ENCODE assay signal across 26 cellular contexts in genomic region chr7:26444554-26444953, GRCh38.
"Had no signal": no experiment of that assay in that cellular context is flagged by ENCODE, and none has a peak within 500 bp of the region (broad histone marks: within the 10 kb centered on the region; RNA-seq: fewer than 3 reads in every experiment).

No MANE protein-coding gene starts in this region.

- H3K4me1 Mint-ChIP-seq: naive thymus-derived CD8-positive, alpha-beta T cell; stimulated activated effector memory CD8-positive, alpha-beta T cell treated with anti-CD3 and anti-CD28 coated beads, Interleukin-12 subunit alpha, Interleukin-12 subunit beta, amount 100 ng/mL, for 72 hours had no signal

- H3K9me3 Mint-ChIP-seq: naive thymus-derived CD8-positive, alpha-beta T cell; nephron; neural crest cell; stimulated activated effector memory CD8-positive, alpha-beta T cell treated with anti-CD3 and anti-CD28 coated beads, Interleukin-12 subunit alpha, Interleukin-12 subunit beta, amount 100 ng/mL, for 72 hours; stimulated activated naive CD8-positive, alpha-beta T cell treated with anti-CD3 and anti-CD28 coated beads, Interleukin-15, Interleukin-2, amounts not matched to agents 100 ng/mL and 50 ng/mL, for 24 hours had no signal

- H3K9me3 ChIP-seq: left ventricle myocardium inferior, pancreas, prostate gland, testis, thyroid gland, transverse colon, upper lobe of right lung had no signal

- H3K36me3 ChIP-seq: left ventricle myocardium inferior, pancreas, prostate gland, thyroid gland, transverse colon, upper lobe of right lung had no signal

- H3K4me3 ChIP-seq: hepatocyte, left ventricle myocardium inferior, lung, pancreas, prostate gland, skin epidermis, testis, thyroid gland, transverse colon, upper lobe of right lung had no signal

- H3K36me3 Mint-ChIP-seq: naive thymus-derived CD8-positive, alpha-beta T cell; stimulated activated effector memory CD8-positive, alpha-beta T cell treated with anti-CD3 and anti-CD28 coated beads, Interleukin-12 subunit alpha, Interleukin-12 subunit beta, amount 100 ng/mL, for 72 hours had no signal

- H3K27ac Mint-ChIP-seq: stimulated activated effector memory CD8-positive, alpha-beta T cell treated with anti-CD3 and anti-CD28 coated beads, Interleukin-12 subunit alpha, Interleukin-12 subunit beta, amount 100 ng/mL, for 72 hours; stimulated activated naive CD8-positive, alpha-beta T cell treated with anti-CD3 and anti-CD28 coated beads, Interleukin-15, Interleukin-2, amounts not matched to agents 100 ng/mL and 50 ng/mL, for 24 hours had no signal

- H3K27me3 ChIP-seq: hepatocyte, pancreas, testis, thyroid gland, transverse colon, upper lobe of right lung had no signal

- H3K79me2 ChIP-seq: hepatocyte had no signal

- DNase-seq: islet precursor cell; left ventricle myocardium inferior; naive thymus-derived CD8-positive, alpha-beta T cell; nucleus accumbens; pancreas; posterior cingulate gyrus; retina; right cardiac atrium; stimulated activated CD4-positive, alpha-beta T cell treated with anti-CD3 and anti-CD28 coated beads, Interleukin-12 subunit alpha, Interleukin-12 subunit beta, amount 100 ng/mL, for 4 hours; stimulated activated CD4-positive, alpha-beta T cell treated with anti-CD3 and anti-CD28 coated beads, Interleukin-15, amount 100 ng/mL, for 24 hours; stimulated activated CD4-positive, alpha-beta T cell treated with anti-CD3 and anti-CD28 coated beads, Interleukin-2, amount 100 ng/mL, for 24 hours; stimulated activated CD4-positive, alpha-beta T cell treated with anti-CD3 and anti-CD28 coated beads, Interleukin-4, amount 100 ng/mL, for 1 hour; stimulated activated naive CD4-positive, alpha-beta T cell; substantia nigra; testis; thyroid gland; transverse colon; upper lobe of right lung had no signal

- H2AFZ ChIP-seq: hepatocyte had no signal

- H3K4me2 ChIP-seq: hepatocyte had no signal

- H3K4me3 Mint-ChIP-seq: naive thymus-derived CD8-positive, alpha-beta T cell; nephron; neural crest cell; stimulated activated effector memory CD8-positive, alpha-beta T cell treated with anti-CD3 and anti-CD28 coated beads, Interleukin-12 subunit alpha, Interleukin-12 subunit beta, amount 100 ng/mL, for 72 hours; stimulated activated naive CD8-positive, alpha-beta T cell treated with anti-CD3 and anti-CD28 coated beads, Interleukin-15, Interleukin-2, amounts not matched to agents 100 ng/mL and 50 ng/mL, for 24 hours had no signal

- H3K27ac ChIP-seq: hepatocyte, left ventricle myocardium inferior, pancreas, prostate gland, skin epidermis, testis, thyroid gland, transverse colon, upper lobe of right lung had no signal

- H3K4me1 ChIP-seq: left ventricle myocardium inferior, prostate gland, thyroid gland, transverse colon, upper lobe of right lung had no signal
